Comparison of ENCODE assay signal across 9 cellular contexts in genomic region chr2:105665480-105665879, GRCh38.
"Had no signal": no experiment of that assay in that cellular context is flagged by ENCODE, and none has a peak within 500 bp of the region (broad histone marks: within the 10 kb centered on the region; RNA-seq: fewer than 3 reads in every experiment).

No MANE protein-coding gene starts in this region.

- DNase-seq: GM23248, GOT3, H7, KG1 had no signal

- H3K27me3 Mint-ChIP-seq: IgD-negative memory B cell had no signal

- H2AFZ ChIP-seq: GM23248 had no signal

- H3K9ac ChIP-seq: GM23248 had no signal

- H3K36me3 ChIP-seq: HAP-1 had no signal

- H3K9me3 ChIP-seq: HAP-1 had no signal

- H3K4me3 ChIP-seq: GM23248, HAP-1 had no signal

- H3K27ac ChIP-seq: GM23248, HL-60 had no signal

- H3K27ac Mint-ChIP-seq: IgD-negative memory B cell had no signal

- H3K4me1 ChIP-seq: HAP-1 had no signal

- FAIRE-seq: HepG2 had no signal

- ATAC-seq: HCT116, HepG2 had no signal
